In genomic region chr20:37231970-37232620, GRCh38 we compare ENCODE assay signal across 20 cellular contexts. TPM values are rescaled to one million over a fixed set of nuclear protein-coding genes. Genes with fewer than 3 reads are reported as not detected.
A peak's percentile ranks its signal among the peaks of the same experiment; 100 is the strongest.
DNase-seq lines count a peak whose midpoint lies in the region; ATAC-seq and TF ChIP-seq lines count a peak whose summit lies in the region.
"Had no signal": no experiment of that assay in that cellular context is flagged by ENCODE, and none has a peak within 500 bp of the region (broad histone marks: within the 10 kb centered on the region; RNA-seq: fewer than 3 reads in every experiment).

No MANE protein-coding gene starts in this region.

- no peak overlapping the region for H3K27ac Mint-ChIP-seq in stimulated activated naive B cell treated with anti-CD40 and anti-IgM and Interleukin-4, amounts not matched to agents 10 μg/mL and 1 μg/mL and 100 μg/mL, for 72 hours
- H3K27ac Mint-ChIP-seq: activated CD4-positive, alpha-beta T cell treated with anti-CD3 and anti-CD28 coated beads, Interleukin-2, amount 10 ng/mL, durations not matched to agents 24 days and 14 days; T-cell had no signal

- intact Hi-C loops in body of pancreas (cut with DNase I): no loop called here
- intact Hi-C loops in left ventricle myocardium inferior (cut with micrococcal nuclease): no loop called here

- H3K36me3 ChIP-seq in HEK293 (ENCODE audit: control insufficient read depth in 2 of 2, insufficient read depth in 1 of 2, low read length in 2 of 2) (peaks cover 53 to 98% of the 10 kb centered on the region in 2 experiments), body of pancreas (replicated peaks in 1 of 2; ENCODE audit: insufficient read depth in 1 of 2, low read depth in 2 of 2) (peaks cover 36 to 76% of the 10 kb centered on the region in 2 donors), left ventricle myocardium inferior (peaks cover 98% of the 10 kb centered on the region)

- no peaks in the 10 kb centered on the region for H3K9me3 Mint-ChIP-seq in stimulated activated naive B cell treated with anti-CD40 and anti-IgM and Interleukin-4, amounts not matched to agents 10 μg/mL and 1 μg/mL and 100 μg/mL, for 72 hours
- H3K9me3 Mint-ChIP-seq: activated CD4-positive, alpha-beta T cell treated with anti-CD3 and anti-CD28 coated beads, Interleukin-2, amount 10 ng/mL, durations not matched to agents 24 days and 14 days; CD8-positive, alpha-beta memory T cell; T-cell had no signal

- ATAC-seq in body of pancreas: peak; percentile 21
- ATAC-seq in stimulated activated naive B cell treated with anti-CD40 and anti-IgM and Interleukin-4, amounts not matched to agents 10 μg/mL and 1 μg/mL and 100 μg/mL, for 72 hours (replicated peaks): no peak
- ATAC-seq: HCT116, left colon, Right ventricle myocardium inferior, T-cell had no signal

- no peaks in the 10 kb centered on the region for H3K9me3 ChIP-seq in HEK293 (ENCODE audit: control insufficient read depth, insufficient read depth, low read depth, low read length)
- no peaks in the 10 kb centered on the region for H3K9me3 ChIP-seq in body of pancreas
- no peaks in the 10 kb centered on the region for H3K9me3 ChIP-seq in left ventricle myocardium inferior (replicated peaks)
- H3K9me3 ChIP-seq: upper lobe of left lung had no signal

- no peaks in the 10 kb centered on the region for H3K27me3 ChIP-seq in body of pancreas
- H3K27me3 ChIP-seq in left ventricle myocardium inferior (ENCODE audit: low read depth): no peaks in the 10 kb centered on the region
- H3K27me3 ChIP-seq: upper lobe of left lung had no signal

- CTCF ChIA-PET in HEK293 (lab: Yijun Ruan, JAX): interaction anchor here (3.0 kb wide), 1 partner anchor 37 kb away, joined by 10 read pairs; no protein-coding TSS in a partner anchor

- DNase-seq in NCI-H524 (lab: John Stamatoyannopoulos, UW): peak; percentile 86 to 88
- peak in 1 of 4 donors; percentile 8 for DNase-seq in body of pancreas
- DNase-seq in retina: peak; percentile 78
- no peak for DNase-seq in NCI-H2196 treated with DMSO at 0.1 percent for 48 hours (lab: John Stamatoyannopoulos, UW; ENCODE audit: unreplicated experiment)
- DNase-seq in NCI-H510A treated with DMSO at 0.1 percent for 48 hours (lab: John Stamatoyannopoulos, UW): no peak
- DNase-seq in stimulated activated naive B cell treated with anti-CD40 and anti-IgM and Interleukin-4, amounts not matched to agents 10 μg/mL and 1 μg/mL and 100 μg/mL, for 72 hours: no peak
- no peak for DNase-seq in left ventricle myocardium inferior
- DNase-seq: activated CD4-positive, alpha-beta T cell treated with anti-CD3 and anti-CD28 coated beads, Interleukin-2, amount 10 ng/mL, durations not matched to agents 24 days and 14 days; activated effector memory CD4-positive, alpha-beta T cell treated with anti-CD3 and anti-CD28 coated beads, Interleukin-2, amount 50 U/mL, for 16 hours; CD8-positive, alpha-beta memory T cell; DND-41; left colon; midbrain; NCI-H1436; T-cell; upper lobe of left lung had no signal

- H3K4me3 Mint-ChIP-seq in stimulated activated naive B cell treated with anti-CD40 and anti-IgM and Interleukin-4, amounts not matched to agents 10 μg/mL and 1 μg/mL and 100 μg/mL, for 72 hours: no peak overlapping the region
- H3K4me3 Mint-ChIP-seq: activated CD4-positive, alpha-beta T cell treated with anti-CD3 and anti-CD28 coated beads, Interleukin-2, amount 10 ng/mL, durations not matched to agents 24 days and 14 days; CD8-positive, alpha-beta memory T cell; T-cell had no signal

- no peaks in the 10 kb centered on the region for H3K4me1 ChIP-seq in HEK293 (ENCODE audit: control insufficient read depth, insufficient read depth, low read length)
- no peaks in the 10 kb centered on the region for H3K4me1 ChIP-seq in body of pancreas
- peaks cover 45% of the 10 kb centered on the region for H3K4me1 ChIP-seq in left ventricle myocardium inferior
- H3K4me1 ChIP-seq: upper lobe of left lung had no signal

- POLR2A ChIA-PET in HEK293 (lab: Yijun Ruan, JAX): no interaction called here

- no peaks in the 10 kb centered on the region for H3K27me3 Mint-ChIP-seq in stimulated activated naive B cell treated with anti-CD40 and anti-IgM and Interleukin-4, amounts not matched to agents 10 μg/mL and 1 μg/mL and 100 μg/mL, for 72 hours
- H3K27me3 Mint-ChIP-seq: activated CD4-positive, alpha-beta T cell treated with anti-CD3 and anti-CD28 coated beads, Interleukin-2, amount 10 ng/mL, durations not matched to agents 24 days and 14 days; CD8-positive, alpha-beta memory T cell; T-cell had no signal

- no peaks in the 10 kb centered on the region for H3K4me1 Mint-ChIP-seq in stimulated activated naive B cell treated with anti-CD40 and anti-IgM and Interleukin-4, amounts not matched to agents 10 μg/mL and 1 μg/mL and 100 μg/mL, for 72 hours
- H3K4me1 Mint-ChIP-seq: activated CD4-positive, alpha-beta T cell treated with anti-CD3 and anti-CD28 coated beads, Interleukin-2, amount 10 ng/mL, durations not matched to agents 24 days and 14 days; T-cell had no signal

- TF ChIP-seq CTCF in HEK293 (tag by site-specific recombination; IDR thresholded peaks at IDR 0.05) (no peak), body of pancreas (IDR thresholded peaks at IDR 0.05) (no peak), left ventricle myocardium inferior (IDR thresholded peaks at IDR 0.05; ENCODE audit: borderline replicate concordance) (no peak)

- TF ChIP-seq POLR2A in body of pancreas (IDR thresholded peaks at IDR 0.05): no peak

- WGBS in body of pancreas, 2 donors: 93 to 95% methylated on average over 12 to 13 of the region's 13 CpGs

- H3K36me3 Mint-ChIP-seq in stimulated activated naive B cell treated with anti-CD40 and anti-IgM and Interleukin-4, amounts not matched to agents 10 μg/mL and 1 μg/mL and 100 μg/mL, for 72 hours: peaks cover 54 to 72% of the 10 kb centered on the region in 2 donors

- H3K27ac ChIP-seq in HEK293 (ENCODE audit: extremely low read depth, low read depth, low read length) (no peak overlapping the region), body of pancreas (no peak overlapping the region), left ventricle myocardium inferior (replicated peaks) (no peak overlapping the region)
- H3K27ac ChIP-seq: upper lobe of left lung had no signal

- H3K4me3 ChIP-seq in HEK293 (ENCODE audit: low read depth, low read length): no peak overlapping the region
- H3K4me3 ChIP-seq in body of pancreas: no peak overlapping the region
- H3K4me3 ChIP-seq in left ventricle myocardium inferior: no peak overlapping the region
- H3K4me3 ChIP-seq: upper lobe of left lung had no signal

TF ChIP-seq in HEK293, 187 proteins besides CTCF, POLR2A, EP300 and RAD21:
- TF ChIP-seq SCRT2 (tag by site-specific recombination; IDR thresholded peaks at IDR 0.05): peak; percentile 68
- no peak for TF ChIP-seq ZNF654 (tag by site-specific recombination; IDR thresholded peaks at IDR 0.05; ENCODE audit: low read depth)

RNA-seq across cellular contexts. Expression of gene GHRH, which starts 29.5 kb away (rescaled TPM):
- total RNA-seq in body of pancreas (not detected), left ventricle myocardium inferior (0.93 TPM)
- total RNA-seq: activated CD4-positive, alpha-beta T cell treated with anti-CD3 and anti-CD28 coated beads, Interleukin-2, amount 10 ng/mL, durations not matched to agents 24 days and 14 days; CD8-positive, alpha-beta memory T cell; left colon; NCI-H460; Right ventricle myocardium inferior; T-cell; upper lobe of left lung had no signal

RNA-seq across cellular contexts. Expression of gene MROH8, which starts 52.7 kb away (rescaled TPM):
- total RNA-seq in body of pancreas (10 to 100 TPM in 1 of 2 donors, under 1 TPM in 1; 0.78 to 13.5 TPM), left ventricle myocardium inferior (3.6 TPM)

RNA-seq across cellular contexts. Expression of gene RPN2, which starts 53.0 kb away (rescaled TPM):
- total RNA-seq in body of pancreas (100 to 1,000 TPM in 1 of 2 donors, 10 to 100 TPM in 1; 70.0 to 111 TPM), left ventricle myocardium inferior (81.4 TPM)

RNA-seq across cellular contexts. Expression of gene MANBAL, which starts 57.4 kb away (rescaled TPM):
- total RNA-seq in body of pancreas: 10 to 100 TPM in 1 of 2 donors, 1 to 10 TPM in 1; 8.6 to 11.9 TPM
- 19.2 TPM for total RNA-seq in left ventricle myocardium inferior

Comparison
In these comparisons a context has a peak if more than half of its experiments do, and no peak if none do; other contexts are left out.
1. DNase-seq: peak in NCI-H524 (2 of 2) and retina (single experiment); none in NCI-H2196 treated with DMSO at 0.1 percent for 48 hours (single experiment), NCI-H510A treated with DMSO at 0.1 percent for 48 hours (single experiment), stimulated activated naive B cell treated with anti-CD40 and anti-IgM and Interleukin-4, amounts not matched to agents 10 μg/mL and 1 μg/mL and 100 μg/mL, for 72 hours (single experiment) and left ventricle myocardium inferior (single experiment).